Comparison of ENCODE assay signal across 1 cellular context in genomic region chr2:156589381-156590079, GRCh38.
TF ChIP-seq lines count a peak whose summit lies in the region.

No MANE protein-coding gene starts in this region.

TF ChIP-seq in GM23338, 12 proteins besides CTCF, POLR2A, EP300 and RAD21 (continued from another document):
- TF ChIP-seq POLR2AphosphoS5 (IDR thresholded peaks at IDR 0.05; ENCODE audit: low read depth) (no peak), STAT1 (IDR thresholded peaks at IDR 0.05; ENCODE audit: unreplicated experiment) (no peak), EZH2 (IDR thresholded peaks at IDR 0.05; ENCODE audit: low read depth, unreplicated experiment) (no peak), JUNB (IDR thresholded peaks at IDR 0.05; ENCODE audit: unreplicated experiment) (no peak), ZNF114 (CRISPR knock-in tag; IDR thresholded peaks at IDR 0.05) (no peak), REST (IDR thresholded peaks at IDR 0.05; ENCODE audit: unreplicated experiment) (no peak), ZNF331 (CRISPR knock-in tag; IDR thresholded peaks at IDR 0.05; ENCODE audit: low read depth) (no peak)
